In the genomic region with DNA sequence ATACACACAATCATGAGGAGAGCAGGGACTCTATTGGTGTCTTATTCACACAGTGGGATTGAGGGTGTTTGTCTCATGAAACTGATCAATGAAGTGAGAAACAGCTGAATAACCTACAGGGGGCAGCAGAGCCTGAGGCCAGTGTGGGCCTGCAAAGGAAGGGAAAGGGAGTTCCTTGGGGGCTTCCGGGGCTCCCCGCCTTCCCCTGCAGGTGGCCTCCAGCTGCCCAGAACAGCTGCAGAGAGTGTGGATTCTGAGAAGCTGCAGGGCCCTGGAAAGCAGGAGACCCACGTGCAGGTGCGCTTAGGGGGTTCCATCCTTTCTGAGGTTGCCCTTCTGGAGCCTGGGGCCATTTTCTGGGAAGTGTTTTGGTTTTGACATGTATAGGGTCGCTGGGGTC, we compare ENCODE assay signal across 1 cellular context.
TF ChIP-seq lines count a peak whose summit lies in the region.

No MANE protein-coding gene starts in this region.

TF ChIP-seq in neural cell, 6 proteins besides CTCF, POLR2A, EP300 and RAD21 (continued from another document):
- TF ChIP-seq, protein P1, sequence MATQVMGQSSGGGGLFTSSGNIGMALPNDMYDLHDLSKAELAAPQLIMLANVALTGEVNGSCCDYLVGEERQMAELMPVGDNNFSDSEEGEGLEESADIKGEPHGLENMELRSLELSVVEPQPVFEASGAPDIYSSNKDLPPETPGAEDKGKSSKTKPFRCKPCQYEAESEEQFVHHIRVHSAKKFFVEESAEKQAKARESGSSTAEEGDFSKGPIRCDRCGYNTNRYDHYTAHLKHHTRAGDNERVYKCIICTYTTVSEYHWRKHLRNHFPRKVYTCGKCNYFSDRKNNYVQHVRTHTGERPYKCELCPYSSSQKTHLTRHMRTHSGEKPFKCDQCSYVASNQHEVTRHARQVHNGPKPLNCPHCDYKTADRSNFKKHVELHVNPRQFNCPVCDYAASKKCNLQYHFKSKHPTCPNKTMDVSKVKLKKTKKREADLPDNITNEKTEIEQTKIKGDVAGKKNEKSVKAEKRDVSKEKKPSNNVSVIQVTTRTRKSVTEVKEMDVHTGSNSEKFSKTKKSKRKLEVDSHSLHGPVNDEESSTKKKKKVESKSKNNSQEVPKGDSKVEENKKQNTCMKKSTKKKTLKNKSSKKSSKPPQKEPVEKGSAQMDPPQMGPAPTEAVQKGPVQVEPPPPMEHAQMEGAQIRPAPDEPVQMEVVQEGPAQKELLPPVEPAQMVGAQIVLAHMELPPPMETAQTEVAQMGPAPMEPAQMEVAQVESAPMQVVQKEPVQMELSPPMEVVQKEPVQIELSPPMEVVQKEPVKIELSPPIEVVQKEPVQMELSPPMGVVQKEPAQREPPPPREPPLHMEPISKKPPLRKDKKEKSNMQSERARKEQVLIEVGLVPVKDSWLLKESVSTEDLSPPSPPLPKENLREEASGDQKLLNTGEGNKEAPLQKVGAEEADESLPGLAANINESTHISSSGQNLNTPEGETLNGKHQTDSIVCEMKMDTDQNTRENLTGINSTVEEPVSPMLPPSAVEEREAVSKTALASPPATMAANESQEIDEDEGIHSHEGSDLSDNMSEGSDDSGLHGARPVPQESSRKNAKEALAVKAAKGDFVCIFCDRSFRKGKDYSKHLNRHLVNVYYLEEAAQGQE (IDR thresholded peaks at IDR 0.05; ENCODE audit: borderline replicate concordance), result no peak
